Comparison of ENCODE assay signal across 8 cellular contexts in genomic region chr19:45769054-45769782, GRCh38. TPM values are rescaled to one million over a fixed set of nuclear protein-coding genes. Genes with fewer than 3 reads are reported as not detected.
DNase-seq lines count a peak whose midpoint lies in the region; ATAC-seq and TF ChIP-seq lines count a peak whose summit lies in the region.

SIX5 (minus strand) TSS chr19:45769252; CDS start chr19:45768844, 408 bp downstream.

- peak; percentile 54 for TF ChIP-seq POLR2A in GM18951 (IDR thresholded peaks at IDR 0.05; ENCODE audit: extremely low read depth, insufficient read depth, insufficient read length)

- in situ Hi-C loops in GM18951 (cut with MboI; ENCODE audit: low sequenced_read_pairs, unreplicated experiment) = no loop called here

- peak within 1 kb of the TSS; percentile 99 for H3K27ac Mint-ChIP-seq in chondrocyte (ENCODE audit: unreplicated experiment)

- peaks cover 37% of the 10 kb centered on the region for H3K4me1 Mint-ChIP-seq in chondrocyte (ENCODE audit: low read depth)

- H3K9me3 Mint-ChIP-seq in chondrocyte (ENCODE audit: low read depth) = no peaks in the 10 kb centered on the region

- no peaks in the 10 kb centered on the region for H3K27me3 Mint-ChIP-seq in chondrocyte (ENCODE audit: low read depth)

- peaks cover 3% of the 10 kb centered on the region for H3K36me3 Mint-ChIP-seq in chondrocyte (ENCODE audit: low read depth)

- ATAC-seq in HG03175 (IDR thresholded peaks at IDR 0.05; ENCODE audit: unreplicated experiment) = peak; percentile 48

- DNase-seq in AG08396 (ENCODE audit: low spot score) (peak; percentile 99), NCI-H345 (lab: John Stamatoyannopoulos, UW) (peak; percentile 94), chondrocyte (ENCODE audit: low spot score) (peak; percentile 98), kidney glomerular epithelial cell (lab: John Stamatoyannopoulos, UW) (peak; percentile 89)
- DNase-seq in activated CD4-positive, alpha-beta T cell treated with anti-CD3 and anti-CD28 coated beads for 1 hour = peak; percentile 87
- DNase-seq in stimulated activated CD4-positive, alpha-beta T cell treated with anti-CD3 and anti-CD28 coated beads, Interleukin-15, amount 100 ng/mL, for 48 hours (ENCODE audit: low read depth in 2 of 2) = peak; percentile 93 to 95

- H3K4me3 Mint-ChIP-seq in chondrocyte (ENCODE audit: unreplicated experiment) = peak within 1 kb of the TSS; percentile 95

- no peak for TF ChIP-seq CTCF in chondrocyte (IDR thresholded peaks at IDR 0.05)

RNA-seq across cellular contexts. Expression of gene SIX5, which starts in this region (rescaled TPM):
- 29.3 to 33.8 TPM (median 33.0 TPM) in 3 replicates for total RNA-seq in chondrocyte

Comparison
In these comparisons a context has a peak if more than half of its experiments do, and no peak if none do; other contexts are left out.
1. Peak in every context shown above with its lines: DNase-seq and ATAC-seq.